In genomic region chr3:52237659-52238172, GRCh38 we compare ENCODE assay signal across 1 cellular context.
TF ChIP-seq lines count a peak whose summit lies in the region.

No MANE protein-coding gene starts in this region.

TF ChIP-seq in HepG2, 621 proteins besides CTCF, POLR2A, EP300 and RAD21 (continued from another document and continues in another):
- TF ChIP-seq KIAA2018 (CRISPR knock-in tag; IDR thresholded peaks at IDR 0.05; ENCODE audit: borderline replicate concordance) (no peak), ZFP91 (CRISPR knock-in tag; IDR thresholded peaks at IDR 0.05; ENCODE audit: borderline replicate concordance) (peak; percentile 58; the same call in 1 of the 2 replicates), TBP (CRISPR knock-in tag; IDR thresholded peaks at IDR 0.05) (no peak), PRDM4 (CRISPR knock-in tag; IDR thresholded peaks at IDR 0.05; ENCODE audit: borderline replicate concordance) (no peak), MXD3 (CRISPR knock-in tag; IDR thresholded peaks at IDR 0.05) (no peak), ZFY (CRISPR knock-in tag; IDR thresholded peaks at IDR 0.05) (no peak), ZNF33A (CRISPR knock-in tag; IDR thresholded peaks at IDR 0.05; ENCODE audit: borderline replicate concordance) (no peak), ZMYM3 (CRISPR knock-in tag; IDR thresholded peaks at IDR 0.05) (no peak), ZBTB34 (CRISPR knock-in tag; IDR thresholded peaks at IDR 0.05) (no peak), ZNF792 (CRISPR knock-in tag; IDR thresholded peaks at IDR 0.05) (no peak), ZNF224 (CRISPR knock-in tag; IDR thresholded peaks at IDR 0.05) (no peak), MTA1 (CRISPR knock-in tag; IDR thresholded peaks at IDR 0.05; ENCODE audit: borderline replicate concordance) (0 out of 2 replicates have a peak, but pooled peaks have one; percentile 52), ZBTB8A (CRISPR knock-in tag; IDR thresholded peaks at IDR 0.05; ENCODE audit: borderline replicate concordance, low read depth) (no peak), ZNF501 (CRISPR knock-in tag; IDR thresholded peaks at IDR 0.05) (no peak; the same call in 1 of the 2 replicates), MLLT10 (CRISPR knock-in tag; IDR thresholded peaks at IDR 0.05) (no peak), ZNF143 (CRISPR knock-in tag; IDR thresholded peaks at IDR 0.05) (no peak), E2F1 (CRISPR knock-in tag; IDR thresholded peaks at IDR 0.05) (no peak), FOXM1 (CRISPR knock-in tag; IDR thresholded peaks at IDR 0.05) (no peak), SALL2 (CRISPR knock-in tag; IDR thresholded peaks at IDR 0.05) (no peak), POLR2AphosphoS2 (IDR thresholded peaks at IDR 0.05; ENCODE audit: low read depth, low read length) (no peak), GLI4 (CRISPR knock-in tag; IDR thresholded peaks at IDR 0.05; ENCODE audit: borderline replicate concordance) (no peak), ZNF616 (CRISPR knock-in tag; IDR thresholded peaks at IDR 0.05; ENCODE audit: low read depth) (no peak), ATF4 (CRISPR knock-in tag; IDR thresholded peaks at IDR 0.05) (no peak), ZNF414 (CRISPR knock-in tag; IDR thresholded peaks at IDR 0.05) (peak; percentile 3; the same call in 1 of the 2 replicates), NFIC (IDR thresholded peaks at IDR 0.05; ENCODE audit: low read length) (no peak), ETV5 (CRISPR knock-in tag; IDR thresholded peaks at IDR 0.05; ENCODE audit: borderline replicate concordance) (no peak), TARDBP (CRISPR knock-in tag; IDR thresholded peaks at IDR 0.05) (no peak; the same call in 1 of the 2 replicates), NFKBIZ (CRISPR knock-in tag; IDR thresholded peaks at IDR 0.05) (no peak), HOXA3 (CRISPR knock-in tag; IDR thresholded peaks at IDR 0.05) (no peak), HDAC2 (CRISPR knock-in tag; IDR thresholded peaks at IDR 0.05) (no peak)
